Comparison of ENCODE assay signal across 12 cellular contexts in the genomic region with DNA sequence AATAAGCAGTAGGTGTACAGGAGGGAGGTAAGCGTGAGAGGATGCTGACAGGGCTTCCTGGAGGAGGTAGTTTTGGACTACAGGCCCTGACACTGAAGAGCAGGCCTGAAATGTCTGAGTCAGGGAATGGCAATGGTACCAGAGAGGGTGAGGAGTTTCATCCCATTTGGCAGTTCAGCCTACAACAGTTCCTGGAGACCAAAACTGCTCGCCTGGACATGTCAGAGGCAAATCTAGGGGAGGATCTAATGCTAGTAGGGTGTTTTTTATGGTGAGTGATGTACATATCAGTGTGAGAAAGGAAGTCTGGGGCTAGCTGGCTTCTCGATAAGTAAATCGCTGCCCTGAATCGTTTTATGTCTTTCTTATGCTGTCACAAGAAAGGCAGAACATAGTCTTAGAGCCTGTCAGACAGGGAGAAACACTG. TPM values are rescaled to one million over a fixed set of nuclear protein-coding genes. Genes with fewer than 3 reads are reported as not detected.
A peak's percentile ranks its signal among the peaks of the same experiment; 100 is the strongest.
DNase-seq lines count a peak whose midpoint lies in the region; ATAC-seq, FAIRE-seq and TF ChIP-seq lines count a peak whose summit lies in the region.
"Had no signal": no experiment of that assay in that cellular context is flagged by ENCODE, and none has a peak within 500 bp of the region (broad histone marks: within the 10 kb centered on the region; RNA-seq: fewer than 3 reads in every experiment).

No MANE protein-coding gene starts in this region.

- ATAC-seq in HG03442 (IDR thresholded peaks at IDR 0.05; ENCODE audit: unreplicated experiment) (peak; percentile 36), GM19328 (IDR thresholded peaks at IDR 0.05; ENCODE audit: unreplicated experiment) (no peak)

- H3K27ac Mint-ChIP-seq in endothelial cell (ENCODE audit: unreplicated experiment) (peak overlapping the region; percentile 94), progenitor cell of endocrine pancreas (peak overlapping the region; percentile 33)

- peaks cover 56% of the 10 kb centered on the region for H3K4me1 Mint-ChIP-seq in endothelial cell (ENCODE audit: unreplicated experiment)
- peaks cover 15% of the 10 kb centered on the region for H3K4me1 Mint-ChIP-seq in progenitor cell of endocrine pancreas (ENCODE audit: low read depth)

- H3K9me3 Mint-ChIP-seq in endothelial cell (ENCODE audit: unreplicated experiment) (no peaks in the 10 kb centered on the region), progenitor cell of endocrine pancreas (ENCODE audit: low read depth) (peaks cover 6% of the 10 kb centered on the region)

- DNase-seq in UCSD-AML1 (lab: John Stamatoyannopoulos, UW; ENCODE audit: unreplicated experiment): peak; percentile 54
- DNase-seq in endothelial cell (ENCODE audit: low spot score): no peak
- no peak for DNase-seq in progenitor cell of endocrine pancreas (ENCODE audit: low spot score, unreplicated experiment)
- DNase-seq in NCI-H345 (lab: John Stamatoyannopoulos, UW): no peak
- no peak for DNase-seq in NOMO-1 (lab: John Stamatoyannopoulos, UW; ENCODE audit: unreplicated experiment in 2 of 2)
- DNase-seq in RCC 7860 (ENCODE audit: low spot score): no peak
- DNase-seq: cerebellar nuclear complex, NCI-H1092 treated with DMSO at 0.1 percent for 48 hours, NCI-H748 treated with DMSO at 0.1 percent for 48 hours, right lobe of liver had no signal

- no peak for FAIRE-seq in RCC 7860 (lab: Jason Lieb, UNC)

- peaks cover 6% of the 10 kb centered on the region for H3K27me3 Mint-ChIP-seq in endothelial cell (ENCODE audit: unreplicated experiment)
- H3K27me3 Mint-ChIP-seq in progenitor cell of endocrine pancreas: no peaks in the 10 kb centered on the region

- H3K36me3 Mint-ChIP-seq in endothelial cell (ENCODE audit: low read depth, unreplicated experiment): no peaks in the 10 kb centered on the region
- H3K36me3 Mint-ChIP-seq in progenitor cell of endocrine pancreas (ENCODE audit: insufficient read depth): no peaks in the 10 kb centered on the region

- H3K4me3 Mint-ChIP-seq in endothelial cell (ENCODE audit: unreplicated experiment): no peak overlapping the region
- H3K4me3 Mint-ChIP-seq in progenitor cell of endocrine pancreas (ENCODE audit: low read depth): no peak overlapping the region

- TF ChIP-seq CTCF in endothelial cell (IDR thresholded peaks at IDR 0.05; ENCODE audit: unreplicated experiment) (no peak), progenitor cell of endocrine pancreas (IDR thresholded peaks at IDR 0.05; ENCODE audit: unreplicated experiment) (no peak)

RNA-seq across cellular contexts. Expression of a gene that starts 13.8 kb away (rescaled TPM):
- total RNA-seq in endothelial cell (ENCODE audit: unreplicated experiment) (94.1 TPM), progenitor cell of endocrine pancreas (0.36 and 0.72 TPM in 2 replicates)

Comparison
In these comparisons a context has a peak if more than half of its experiments do, and no peak if none do; other contexts are left out.
1. RNA of a gene that starts 13.8 kb away (total RNA-seq): 94.1 TPM in endothelial cell (single experiment); 0.36 to 0.72 TPM in progenitor cell of endocrine pancreas; every median in the first group is over 10 times any median in the second.